In genomic region chr15:65311760-65312159, GRCh38 we compare ENCODE assay signal across 1 cellular context.
TF ChIP-seq lines count a peak whose summit lies in the region.

No MANE protein-coding gene starts in this region.

TF ChIP-seq in GM23338, 12 proteins besides CTCF, POLR2A, EP300 and RAD21 (continued from another document):
- TF ChIP-seq, protein P1, sequence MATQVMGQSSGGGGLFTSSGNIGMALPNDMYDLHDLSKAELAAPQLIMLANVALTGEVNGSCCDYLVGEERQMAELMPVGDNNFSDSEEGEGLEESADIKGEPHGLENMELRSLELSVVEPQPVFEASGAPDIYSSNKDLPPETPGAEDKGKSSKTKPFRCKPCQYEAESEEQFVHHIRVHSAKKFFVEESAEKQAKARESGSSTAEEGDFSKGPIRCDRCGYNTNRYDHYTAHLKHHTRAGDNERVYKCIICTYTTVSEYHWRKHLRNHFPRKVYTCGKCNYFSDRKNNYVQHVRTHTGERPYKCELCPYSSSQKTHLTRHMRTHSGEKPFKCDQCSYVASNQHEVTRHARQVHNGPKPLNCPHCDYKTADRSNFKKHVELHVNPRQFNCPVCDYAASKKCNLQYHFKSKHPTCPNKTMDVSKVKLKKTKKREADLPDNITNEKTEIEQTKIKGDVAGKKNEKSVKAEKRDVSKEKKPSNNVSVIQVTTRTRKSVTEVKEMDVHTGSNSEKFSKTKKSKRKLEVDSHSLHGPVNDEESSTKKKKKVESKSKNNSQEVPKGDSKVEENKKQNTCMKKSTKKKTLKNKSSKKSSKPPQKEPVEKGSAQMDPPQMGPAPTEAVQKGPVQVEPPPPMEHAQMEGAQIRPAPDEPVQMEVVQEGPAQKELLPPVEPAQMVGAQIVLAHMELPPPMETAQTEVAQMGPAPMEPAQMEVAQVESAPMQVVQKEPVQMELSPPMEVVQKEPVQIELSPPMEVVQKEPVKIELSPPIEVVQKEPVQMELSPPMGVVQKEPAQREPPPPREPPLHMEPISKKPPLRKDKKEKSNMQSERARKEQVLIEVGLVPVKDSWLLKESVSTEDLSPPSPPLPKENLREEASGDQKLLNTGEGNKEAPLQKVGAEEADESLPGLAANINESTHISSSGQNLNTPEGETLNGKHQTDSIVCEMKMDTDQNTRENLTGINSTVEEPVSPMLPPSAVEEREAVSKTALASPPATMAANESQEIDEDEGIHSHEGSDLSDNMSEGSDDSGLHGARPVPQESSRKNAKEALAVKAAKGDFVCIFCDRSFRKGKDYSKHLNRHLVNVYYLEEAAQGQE (IDR thresholded peaks at IDR 0.05; ENCODE audit: unreplicated experiment), result no peak
- TF ChIP-seq JUNB (IDR thresholded peaks at IDR 0.05; ENCODE audit: unreplicated experiment) (no peak), EZH2phosphoT487 (IDR thresholded peaks at IDR 0.05; ENCODE audit: unreplicated experiment) (no peak), ZNF114 (CRISPR knock-in tag; IDR thresholded peaks at IDR 0.05) (no peak), EZH2 (IDR thresholded peaks at IDR 0.05; ENCODE audit: low read depth, unreplicated experiment) (no peak), POLR2AphosphoS5 (IDR thresholded peaks at IDR 0.05; ENCODE audit: low read depth) (no peak), CREB1 (CRISPR knock-in tag; IDR thresholded peaks at IDR 0.05; ENCODE audit: low read depth) (no peak), STAT1 (IDR thresholded peaks at IDR 0.05; ENCODE audit: unreplicated experiment) (no peak)
